28 cellular contexts compared by ENCODE assay signal in genomic region chr2:239890347-239890746, GRCh38.
"Had no signal": no experiment of that assay in that cellular context is flagged by ENCODE, and none has a peak within 500 bp of the region (broad histone marks: within the 10 kb centered on the region; RNA-seq: fewer than 3 reads in every experiment).

No MANE protein-coding gene starts in this region.

- H3K27ac Mint-ChIP-seq: activated CD4-positive, alpha-beta memory T cell treated with anti-CD3 and anti-CD28 coated beads for 36 hours; activated CD4-positive, alpha-beta T cell treated with anti-CD3 and anti-CD28 coated beads, Interleukin-2, amount 10 ng/mL, durations not matched to agents 24 days and 14 days; activated naive CD4-positive, alpha-beta T cell treated with anti-CD3 and anti-CD28 coated beads for 36 hours; activated naive CD8-positive, alpha-beta T cell treated with anti-CD3 and anti-CD28 coated beads for 36 hours; activated T-cell treated with anti-CD3 and anti-CD28 coated beads, Interleukin-2, amount 50 U/mL, for 72 hours; effector memory CD8-positive, alpha-beta T cell; naive thymus-derived CD8-positive, alpha-beta T cell; T-helper 17 cell had no signal

- H3K4me1 Mint-ChIP-seq: activated CD4-positive, alpha-beta T cell treated with anti-CD3 and anti-CD28 coated beads, Interleukin-2, amount 10 ng/mL, durations not matched to agents 24 days and 14 days; activated naive CD8-positive, alpha-beta T cell treated with anti-CD3 and anti-CD28 coated beads for 36 hours; neural crest cell had no signal

- DNase-seq: activated CD4-positive, alpha-beta memory T cell treated with anti-CD3 and anti-CD28 coated beads for 36 hours; activated CD4-positive, alpha-beta T cell treated with anti-CD3 and anti-CD28 coated beads, Interleukin-2, amount 10 ng/mL, durations not matched to agents 24 days and 14 days; activated CD4-positive, CD25-positive, alpha-beta regulatory T cell treated with anti-CD3 and anti-CD28 coated beads, Interleukin-2, amount 50 U/mL, for 72 hours; activated naive CD4-positive, alpha-beta T cell treated with anti-CD3 and anti-CD28 coated beads for 36 hours; activated naive CD8-positive, alpha-beta T cell treated with anti-CD3 and anti-CD28 coated beads for 36 hours; activated T-cell treated with anti-CD3 and anti-CD28 coated beads, Interleukin-2, amount 50 U/mL, for 72 hours; body of pancreas; cerebellar nuclear complex; colonic mucosa; effector memory CD8-positive, alpha-beta T cell; foreskin fibroblast; kidney glomerular epithelial cell; left lung; lower lobe of right lung; mesenchymal stem cell; stimulated activated CD4-positive, alpha-beta T cell treated with anti-CD3 and anti-CD28 coated beads, Interleukin-12 subunit alpha, Interleukin-12 subunit beta, amount 100 ng/mL, for 4 hours; stimulated activated CD4-positive, alpha-beta T cell treated with anti-CD3 and anti-CD28 coated beads, Interleukin-4, amount 100 ng/mL, for 1 hour; stimulated activated naive CD8-positive, alpha-beta T cell treated with anti-CD3 and anti-CD28 coated beads, Interleukin-15, Interleukin-2, amounts not matched to agents 100 U/mL and 50 U/mL, for 24 hours; T-helper 17 cell; T1000 had no signal

- H3K27me3 ChIP-seq: adrenal gland, body of pancreas, cardiac muscle cell, colonic mucosa, dorsolateral prefrontal cortex, left lung, upper lobe of left lung had no signal

- ATAC-seq: activated T-cell treated with anti-CD3 and anti-CD28 coated beads, Interleukin-2, amount 50 U/mL, for 72 hours; body of pancreas; effector memory CD8-positive, alpha-beta T cell; left lung; naive thymus-derived CD8-positive, alpha-beta T cell; stimulated activated naive CD8-positive, alpha-beta T cell treated with anti-CD3 and anti-CD28 coated beads, Interleukin-15, Interleukin-2, amounts not matched to agents 100 U/mL and 50 U/mL, for 24 hours; T-helper 17 cell had no signal

- H3K4me3 Mint-ChIP-seq: activated CD4-positive, alpha-beta memory T cell treated with anti-CD3 and anti-CD28 coated beads for 36 hours; activated CD4-positive, alpha-beta T cell treated with anti-CD3 and anti-CD28 coated beads, Interleukin-2, amount 10 ng/mL, durations not matched to agents 24 days and 14 days; activated naive CD4-positive, alpha-beta T cell treated with anti-CD3 and anti-CD28 coated beads for 36 hours; activated naive CD8-positive, alpha-beta T cell treated with anti-CD3 and anti-CD28 coated beads for 36 hours; activated T-cell treated with anti-CD3 and anti-CD28 coated beads, Interleukin-2, amount 50 U/mL, for 72 hours; effector memory CD8-positive, alpha-beta T cell; naive thymus-derived CD8-positive, alpha-beta T cell; neural crest cell; T-helper 17 cell had no signal

- H3K4me1 ChIP-seq: adrenal gland, body of pancreas, colonic mucosa, lower lobe of right lung, upper lobe of left lung had no signal

- H3K36me3 ChIP-seq: adrenal gland, cardiac muscle cell, colonic mucosa, heart left ventricle, left lung, lower lobe of right lung, upper lobe of left lung had no signal

- H3K4me3 ChIP-seq: adrenal gland, body of pancreas, cardiac muscle cell, colonic mucosa, dorsolateral prefrontal cortex, heart left ventricle, left lung, lower lobe of right lung, skin epidermis, upper lobe of left lung had no signal

- H3K27ac ChIP-seq: adrenal gland, body of pancreas, cardiac muscle cell, colonic mucosa, heart left ventricle, left lung, lower lobe of right lung, skin epidermis, upper lobe of left lung had no signal

- H3K9me3 Mint-ChIP-seq: activated CD4-positive, alpha-beta T cell treated with anti-CD3 and anti-CD28 coated beads, Interleukin-2, amount 10 ng/mL, durations not matched to agents 24 days and 14 days had no signal

- H3K36me3 Mint-ChIP-seq: activated CD4-positive, alpha-beta memory T cell treated with anti-CD3 and anti-CD28 coated beads for 36 hours; activated naive CD8-positive, alpha-beta T cell treated with anti-CD3 and anti-CD28 coated beads for 36 hours had no signal

- H3K9me3 ChIP-seq: colonic mucosa had no signal
